Comparison of ENCODE assay signal across 16 cellular contexts in the genomic region with DNA sequence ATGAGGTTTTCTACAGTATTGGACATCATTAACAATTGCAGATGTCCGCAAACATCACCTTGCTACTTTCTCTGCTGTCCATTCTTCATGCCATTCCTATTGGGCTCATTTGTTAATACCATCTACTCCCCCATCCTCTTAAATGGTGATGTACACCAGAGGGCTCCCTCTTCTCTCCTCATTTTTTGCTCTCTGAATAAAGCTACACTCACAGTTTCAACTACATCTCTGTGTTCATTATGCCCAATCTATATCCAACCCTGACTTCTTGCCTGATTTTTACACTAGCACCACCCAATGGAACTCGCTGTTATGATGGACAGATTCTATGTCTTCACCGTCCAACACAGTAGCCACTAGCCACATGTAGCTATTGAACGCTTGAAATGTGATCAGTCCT.
A peak's percentile ranks its signal among the peaks of the same experiment; 100 is the strongest.
DNase-seq lines count a peak whose midpoint lies in the region; ATAC-seq and TF ChIP-seq lines count a peak whose summit lies in the region.
"Had no signal": no experiment of that assay in that cellular context is flagged by ENCODE, and none has a peak within 500 bp of the region (broad histone marks: within the 10 kb centered on the region; RNA-seq: fewer than 3 reads in every experiment).

No MANE protein-coding gene starts in this region.

- no peaks in the 10 kb centered on the region for H3K4me1 Mint-ChIP-seq in immature natural killer cell
- H3K4me1 Mint-ChIP-seq: CD8-positive, alpha-beta memory T cell; IgD-negative memory B cell had no signal

- ATAC-seq in SK-N-SH treated with all-trans-retinoic acid at 6 μM for 48 hours, result peak; percentile 51; the same call in 1 of the 3 replicates

- no peaks in the 10 kb centered on the region for H3K27me3 Mint-ChIP-seq in immature natural killer cell (ENCODE audit: low read depth in 3 of 3)
- H3K27me3 Mint-ChIP-seq: IgD-negative memory B cell had no signal

- H3K27ac Mint-ChIP-seq in immature natural killer cell, result no peak overlapping the region
- H3K27ac Mint-ChIP-seq: CD8-positive, alpha-beta memory T cell; IgD-negative memory B cell; T-helper 1 cell treated with Interleukin-12 subunit alpha and Interleukin-12 subunit beta and Interleukin-4 antibody, amounts not matched to agents 30 μg/mL and 1 μg/mL, for 36 hours had no signal

- DNase-seq in DMS53 (lab: John Stamatoyannopoulos, UW) (peak; percentile 9), DMS53 treated with DMSO at 0.1 percent for 48 hours (lab: John Stamatoyannopoulos, UW; ENCODE audit: unreplicated experiment) (no peak), ELR (ENCODE audit: low read depth) (peak; percentile 2), NCI-H69 (lab: John Stamatoyannopoulos, UW) (peak; percentile 44), immature natural killer cell (no peak)
- no peak for DNase-seq in activated CD4-positive, CD25-positive, alpha-beta regulatory T cell treated with anti-CD3 and anti-CD28 coated beads, Interleukin-2, amount 50 U/mL, for 72 hours
- no peak for DNase-seq in activated CD4-positive, alpha-beta T cell treated with anti-CD3 and anti-CD28 coated beads for 1 hour
- DNase-seq: CD8-positive, alpha-beta memory T cell; DND-41; NCI-H1930; NCI-H510A treated with DMSO at 0.1 percent for 48 hours; Peyer's patch; Right ventricle myocardium superior had no signal

- no peak overlapping the region for H3K4me3 Mint-ChIP-seq in immature natural killer cell
- H3K4me3 Mint-ChIP-seq: CD8-positive, alpha-beta memory T cell; IgD-negative memory B cell; T-helper 1 cell treated with Interleukin-12 subunit alpha and Interleukin-12 subunit beta and Interleukin-4 antibody, amounts not matched to agents 30 μg/mL and 1 μg/mL, for 36 hours had no signal

- peaks cover 0 to 2% (median under 1%) of the 10 kb centered on the region in 6 donors for H3K9me3 Mint-ChIP-seq in immature natural killer cell
- H3K9me3 Mint-ChIP-seq: IgD-negative memory B cell had no signal

- H3K36me3 Mint-ChIP-seq in immature natural killer cell, result no peaks in the 10 kb centered on the region
- H3K36me3 Mint-ChIP-seq: CD8-positive, alpha-beta memory T cell; IgD-negative memory B cell had no signal

TF ChIP-seq in SK-N-SH treated with all-trans-retinoic acid at 6 μM for 48 hours, 23 proteins besides CTCF, POLR2A, EP300 and RAD21:
- no peak for TF ChIP-seq RARB (CRISPR knock-in tag; IDR thresholded peaks at IDR 0.05)
- TF ChIP-seq, protein P1, sequence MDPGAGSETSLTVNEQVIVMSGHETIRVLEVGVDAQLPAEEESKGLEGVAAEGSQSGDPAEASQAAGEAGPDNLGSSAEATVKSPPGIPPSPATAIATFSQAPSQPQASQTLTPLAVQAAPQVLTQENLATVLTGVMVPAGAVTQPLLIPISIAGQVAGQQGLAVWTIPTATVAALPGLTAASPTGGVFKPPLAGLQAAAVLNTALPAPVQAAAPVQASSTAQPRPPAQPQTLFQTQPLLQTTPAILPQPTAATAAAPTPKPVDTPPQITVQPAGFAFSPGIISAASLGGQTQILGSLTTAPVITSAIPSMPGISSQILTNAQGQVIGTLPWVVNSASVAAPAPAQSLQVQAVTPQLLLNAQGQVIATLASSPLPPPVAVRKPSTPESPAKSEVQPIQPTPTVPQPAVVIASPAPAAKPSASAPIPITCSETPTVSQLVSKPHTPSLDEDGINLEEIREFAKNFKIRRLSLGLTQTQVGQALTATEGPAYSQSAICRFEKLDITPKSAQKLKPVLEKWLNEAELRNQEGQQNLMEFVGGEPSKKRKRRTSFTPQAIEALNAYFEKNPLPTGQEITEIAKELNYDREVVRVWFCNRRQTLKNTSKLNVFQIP (CRISPR knock-in tag; IDR thresholded peaks at IDR 0.05; ENCODE audit: borderline replicate concordance, low read depth), result no peak
TF ChIP-seq in SK-N-SH treated with all-trans-retinoic acid at 6 μM for 48 hours: peak in this region for 0.

Comparison
In these comparisons a context has a peak if more than half of its experiments do, and no peak if none do; other contexts are left out.
1. DNase-seq: peak in DMS53 (single experiment), ELR (single experiment) and NCI-H69 (single experiment); none in DMS53 treated with DMSO at 0.1 percent for 48 hours (single experiment), activated CD4-positive, CD25-positive, alpha-beta regulatory T cell treated with anti-CD3 and anti-CD28 coated beads, Interleukin-2, amount 50 U/mL, for 72 hours (single experiment), activated CD4-positive, alpha-beta T cell treated with anti-CD3 and anti-CD28 coated beads for 1 hour (single experiment) and immature natural killer cell (0 of 3).